ENCODE assay signal across 1 cellular context in the genomic region with DNA sequence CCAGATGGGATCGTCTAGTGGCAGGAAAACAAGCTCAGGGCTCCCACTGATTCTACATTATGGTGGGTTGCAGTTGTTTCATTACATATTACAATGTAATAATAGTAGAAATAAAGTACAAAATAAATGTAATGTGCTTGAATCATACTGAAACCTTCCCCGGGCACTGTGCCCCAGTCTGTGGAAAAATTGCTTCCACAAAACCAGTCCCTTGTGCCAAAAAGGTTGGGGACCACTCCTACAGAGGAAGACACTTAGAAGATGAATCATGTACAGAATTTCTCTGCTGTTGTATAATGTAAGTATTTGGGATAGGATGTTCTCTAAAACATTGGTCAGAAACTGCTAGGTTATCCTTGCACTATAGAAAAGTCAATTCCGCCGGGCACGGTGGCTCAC.
TF ChIP-seq lines count a peak whose summit lies in the region.

No MANE protein-coding gene starts in this region.

TF ChIP-seq in IMR-90, 13 proteins besides CTCF, POLR2A, EP300 and RAD21:
- no peak for TF ChIP-seq CHD1 (IDR thresholded peaks at IDR 0.05; ENCODE audit: low read depth, low read length)
- TF ChIP-seq, protein P1, sequence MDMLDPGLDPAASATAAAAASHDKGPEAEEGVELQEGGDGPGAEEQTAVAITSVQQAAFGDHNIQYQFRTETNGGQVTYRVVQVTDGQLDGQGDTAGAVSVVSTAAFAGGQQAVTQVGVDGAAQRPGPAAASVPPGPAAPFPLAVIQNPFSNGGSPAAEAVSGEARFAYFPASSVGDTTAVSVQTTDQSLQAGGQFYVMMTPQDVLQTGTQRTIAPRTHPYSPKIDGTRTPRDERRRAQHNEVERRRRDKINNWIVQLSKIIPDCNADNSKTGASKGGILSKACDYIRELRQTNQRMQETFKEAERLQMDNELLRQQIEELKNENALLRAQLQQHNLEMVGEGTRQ (IDR thresholded peaks at IDR 0.05; ENCODE audit: low read depth, low read length): no peak
- TF ChIP-seq CEBPB (IDR thresholded peaks at IDR 0.05; ENCODE audit: low read depth, low read length): no peak
- TF ChIP-seq MXI1 (IDR thresholded peaks at IDR 0.05; ENCODE audit: borderline replicate concordance, low read depth, low read length): no peak
